ENCODE assay signal across 12 cellular contexts in genomic region chr1:182193908-182194550, GRCh38.
DNase-seq lines count a peak whose midpoint lies in the region; ATAC-seq and TF ChIP-seq lines count a peak whose summit lies in the region.
"Had no signal": no experiment of that assay in that cellular context is flagged by ENCODE, and none has a peak within 500 bp of the region (broad histone marks: within the 10 kb centered on the region; RNA-seq: fewer than 3 reads in every experiment).

No MANE protein-coding gene starts in this region.

- no peaks in the 10 kb centered on the region for H3K9me3 ChIP-seq in SJCRH30 (replicated peaks)
- H3K9me3 ChIP-seq in A673 (ENCODE audit: low read depth, low read length, poor library complexity, severe bottlenecking), result no peaks in the 10 kb centered on the region

- H3K36me3 Mint-ChIP-seq in HFFc6 (ENCODE audit: low read depth), result no peaks in the 10 kb centered on the region

- BruUV-seq in A673 (replicated peaks; lab: Mats Ljungman, UMichigan), result no TSS peak

- H3K9me3 Mint-ChIP-seq in HFFc6, result no peaks in the 10 kb centered on the region
- H3K9me3 Mint-ChIP-seq: T-helper 1 cell treated with Interleukin-12 subunit alpha and Interleukin-12 subunit beta and Interleukin-4 antibody, amounts not matched to agents 30 μg/mL and 1 μg/mL, for 36 hours had no signal

- no peaks in the 10 kb centered on the region for H3K4me1 ChIP-seq in SJCRH30
- no peaks in the 10 kb centered on the region for H3K4me1 ChIP-seq in A673 (ENCODE audit: insufficient read depth, low read length, poor library complexity, severe bottlenecking)

- TF ChIP-seq CTCF in HFFc6 (IDR thresholded peaks at IDR 0.05), result no peak
- no peak for TF ChIP-seq CTCF in A673 (conservative IDR thresholded peaks at IDR 0.05; ENCODE audit: low read depth, low read length)

- H3K27ac ChIP-seq in SJCRH30 (no peak overlapping the region), A673 (ENCODE audit: low read depth, low read length, poor library complexity, severe bottlenecking) (no peak overlapping the region)

- POLR2A ChIA-PET in A673 (lab: Charles Lee; ENCODE audit: low non-redundant PET), result interaction anchor here (0.5 kb wide), 1 partner anchor 111 kb away, joined by 3 read pairs; no protein-coding TSS in a partner anchor

- H3K4me3 ChIP-seq in SJCRH30 (no peak overlapping the region), A673 (ENCODE audit: low read depth, low read length, poor library complexity, severe bottlenecking) (no peak overlapping the region)

- intact Hi-C loops in left cardiac atrium (cut with DNase I), result no loop called here
- intact Hi-C loops in A673 (cut with micrococcal nuclease; ENCODE audit: unreplicated experiment), result no loop called here

- H3K36me3 ChIP-seq in SJCRH30 (no peaks in the 10 kb centered on the region), A673 (ENCODE audit: insufficient read depth, low read length, poor library complexity, severe bottlenecking) (no peaks in the 10 kb centered on the region)

- H3K27me3 ChIP-seq in SJCRH30, result no peaks in the 10 kb centered on the region
- peaks cover 9% of the 10 kb centered on the region for H3K27me3 ChIP-seq in A673 (replicated peaks; ENCODE audit: insufficient read depth, low read depth, low read length, poor library complexity)

- H3K27me3 Mint-ChIP-seq in HFFc6 (ENCODE audit: insufficient read depth), result peaks cover 28% of the 10 kb centered on the region
- H3K27me3 Mint-ChIP-seq: stimulated activated naive CD8-positive, alpha-beta T cell treated with anti-CD3 and anti-CD28 coated beads, Interleukin-15, amount 100 ng/mL, for 72 hours had no signal

- H3K4me3 Mint-ChIP-seq in HFFc6, result no peak overlapping the region
- H3K4me3 Mint-ChIP-seq: stimulated activated naive CD8-positive, alpha-beta T cell treated with anti-CD3 and anti-CD28 coated beads, Interleukin-15, amount 100 ng/mL, for 72 hours; T-helper 1 cell treated with Interleukin-12 subunit alpha and Interleukin-12 subunit beta and Interleukin-4 antibody, amounts not matched to agents 30 μg/mL and 1 μg/mL, for 36 hours had no signal

- peak; percentile 39 to 62 for ATAC-seq in left cardiac atrium
- no peak for ATAC-seq in GM18873 (IDR thresholded peaks at IDR 0.05; ENCODE audit: low FRiP score, unreplicated experiment)
- ATAC-seq: stimulated activated naive CD8-positive, alpha-beta T cell treated with anti-CD3 and anti-CD28 coated beads, Interleukin-15, amount 100 ng/mL, for 72 hours had no signal

- CTCF ChIA-PET in A673 (lab: Charles Lee), result no interaction called here

- peak; percentile 13 for DNase-seq in HFFc6
- peak; percentile 9 to 42 for DNase-seq in SJCRH30
- peak; percentile 40 for DNase-seq in left cardiac atrium
- peak; percentile 9 for DNase-seq in stromal cell of bone marrow (ENCODE audit: low read depth)
- no peak for DNase-seq in DMS53 (lab: John Stamatoyannopoulos, UW)
- DNase-seq in A673 (ENCODE audit: low spot score), result no peak
- DNase-seq: activated effector memory CD4-positive, alpha-beta T cell treated with anti-CD3 and anti-CD28 coated beads, Interleukin-2, amount 50 U/mL, for 16 hours; NCI-H1105 treated with DMSO at 0.1 percent for 48 hours; stimulated activated CD4-positive, alpha-beta T cell treated with anti-CD3 and anti-CD28 coated beads, Interleukin-4, amount 100 ng/mL, for 24 hours; stimulated activated naive CD8-positive, alpha-beta T cell treated with anti-CD3 and anti-CD28 coated beads, Interleukin-15, amount 100 ng/mL, for 72 hours had no signal

- H3K27ac Mint-ChIP-seq in HFFc6, result no peak overlapping the region
- H3K27ac Mint-ChIP-seq: stimulated activated naive CD8-positive, alpha-beta T cell treated with anti-CD3 and anti-CD28 coated beads, Interleukin-15, amount 100 ng/mL, for 72 hours; T-helper 1 cell treated with Interleukin-12 subunit alpha and Interleukin-12 subunit beta and Interleukin-4 antibody, amounts not matched to agents 30 μg/mL and 1 μg/mL, for 36 hours had no signal

- no peaks in the 10 kb centered on the region; the same call in 1 of the 2 replicates for H3K4me1 Mint-ChIP-seq in HFFc6 (ENCODE audit: low read depth)
- H3K4me1 Mint-ChIP-seq: stimulated activated naive CD8-positive, alpha-beta T cell treated with anti-CD3 and anti-CD28 coated beads, Interleukin-15, amount 100 ng/mL, for 72 hours had no signal

Comparison
In these comparisons a context has a peak if more than half of its experiments do, and no peak if none do; other contexts are left out.
1. DNase-seq: peak in HFFc6 (single experiment), SJCRH30 (2 of 2), left cardiac atrium (single experiment) and stromal cell of bone marrow (single experiment); none in DMS53 (single experiment) and A673 (single experiment).